13 cellular contexts compared by ENCODE assay signal in the genomic region with DNA sequence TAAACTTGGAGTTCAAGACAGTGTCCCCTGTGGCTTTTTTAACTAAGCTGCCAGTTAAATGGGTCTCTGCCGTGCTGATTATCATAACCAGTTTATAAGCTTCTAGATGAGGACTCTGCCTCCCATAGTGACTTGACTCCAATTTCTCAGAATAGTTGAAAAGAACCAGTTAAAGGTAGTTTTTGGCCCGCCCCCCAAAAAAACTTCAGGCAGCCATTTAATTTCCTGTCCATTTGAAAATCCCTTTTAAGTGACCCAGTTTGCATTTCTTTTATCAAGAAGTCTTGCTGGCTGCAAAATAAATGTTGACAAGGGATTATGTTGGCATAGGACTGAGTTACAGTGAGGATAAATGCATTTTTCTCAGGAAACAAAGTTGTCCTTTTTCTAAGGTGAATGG. TPM values are rescaled to one million over a fixed set of nuclear protein-coding genes. Genes with fewer than 3 reads are reported as not detected.
DNase-seq lines count a peak whose midpoint lies in the region; ATAC-seq and TF ChIP-seq lines count a peak whose summit lies in the region.
"Had no signal": no experiment of that assay in that cellular context is flagged by ENCODE, and none has a peak within 500 bp of the region (broad histone marks: within the 10 kb centered on the region; RNA-seq: fewer than 3 reads in every experiment).

No MANE protein-coding gene starts in this region.

- H3K4me3 Mint-ChIP-seq in activated CD4-positive, alpha-beta memory T cell treated with anti-CD3 and anti-CD28 coated beads, Interleukin-2, amount 10 ng/mL, durations not matched to agents 7 days and 5 days = peak overlapping the region; percentile 97

- H3K27ac Mint-ChIP-seq in activated CD4-positive, alpha-beta memory T cell treated with anti-CD3 and anti-CD28 coated beads, Interleukin-2, amount 10 ng/mL, durations not matched to agents 7 days and 5 days = peak overlapping the region; percentile 86

- H3K36me3 ChIP-seq in heart right ventricle = peaks cover 0 to 62% (median 43%) of the 10 kb centered on the region in 9 donors
- H3K36me3 ChIP-seq in thoracic aorta = peaks cover 15% of the 10 kb centered on the region
- H3K36me3 ChIP-seq in H7 (replicated peaks; ENCODE audit: control insufficient read depth, insufficient read depth, low read length) = peaks cover 32% of the 10 kb centered on the region

- H3K4me1 ChIP-seq in heart right ventricle (peaks cover 4 to 78% (median 44%) of the 10 kb centered on the region in 9 donors), foreskin keratinocyte (peaks cover 27% of the 10 kb centered on the region), thoracic aorta (ENCODE audit: control insufficient read depth in 1 of 2, low read depth in 2 of 2) (peaks cover 14 to 47% of the 10 kb centered on the region in 2 donors)

- H3K9me3 ChIP-seq in heart right ventricle = no peaks in the 10 kb centered on the region
- H3K9me3 ChIP-seq in thoracic aorta = no peaks in the 10 kb centered on the region
- H3K9me3 ChIP-seq: SJSA1 had no signal

- no peak for DNase-seq in heart right ventricle
- no peak for DNase-seq in Right ventricle myocardium superior
- DNase-seq in activated CD4-positive, alpha-beta memory T cell treated with anti-CD3 and anti-CD28 coated beads, Interleukin-2, amount 10 ng/mL, durations not matched to agents 7 days and 5 days = peak; percentile 26
- no peak for DNase-seq in foreskin keratinocyte
- no peak for DNase-seq in thoracic aorta (ENCODE audit: low spot score)
- no peak for DNase-seq in NCI-H82 treated with DMSO at 0.1 percent for 48 hours (lab: John Stamatoyannopoulos, UW; ENCODE audit: unreplicated experiment)
- DNase-seq in H7 = no peak
- no peak for DNase-seq in posterior vena cava (ENCODE audit: low spot score)
- DNase-seq: DMS53; NCI-H1092; posterior cingulate gyrus; stimulated activated CD8-positive, alpha-beta memory T cell treated with anti-CD3 and anti-CD28 coated beads, Interleukin-4, amount 100 ng/mL, for 48 hours had no signal

- intact Hi-C loops in heart right ventricle (cut with DNase I) (loop anchor here in 1 of 10 donors (5.0 kb wide), 1 partner anchor 39 kb away; no protein-coding TSS in a partner anchor), Right ventricle myocardium superior (cut with DNase I) (no loop called here), posterior vena cava (cut with DNase I) (loop anchor here in 1 of 2 donors (10.0 kb wide), 1 partner anchor 53 kb away; no protein-coding TSS in a partner anchor)

- ATAC-seq in heart right ventricle (no peak), Right ventricle myocardium superior (ENCODE audit: poor library complexity) (no peak), foreskin keratinocyte (no peak), thoracic aorta (ENCODE audit: insufficient number of reproducible peaks, low FRiP score, low read depth) (no peak)

- POLR2A ChIA-PET in activated CD4-positive, alpha-beta memory T cell treated with anti-CD3 and anti-CD28 coated beads, Interleukin-2, amount 10 ng/mL, durations not matched to agents 7 days and 5 days (lab: Charles Lee) = interaction anchor here (0.9 to 9.1 kb wide), 13 partner anchors 9 to 90 kb away, joined by 3 to 492 read pairs (median 29); partner anchors contain the start of gene CHCHD5

- peak overlapping the region in 2 of 10 donors; percentile 4 to 23 for H3K27ac ChIP-seq in heart right ventricle
- H3K27ac ChIP-seq in foreskin keratinocyte = peak overlapping the region; percentile 18
- no peak overlapping the region for H3K27ac ChIP-seq in thoracic aorta
- H3K27ac ChIP-seq: SJSA1 had no signal

- no peaks in the 10 kb centered on the region for H3K27me3 ChIP-seq in heart right ventricle
- H3K27me3 ChIP-seq in foreskin keratinocyte = no peaks in the 10 kb centered on the region
- H3K27me3 ChIP-seq in thoracic aorta (replicated peaks; ENCODE audit: insufficient read depth) = no peaks in the 10 kb centered on the region
- H3K27me3 ChIP-seq in H7 (ENCODE audit: control insufficient read depth, insufficient read depth, low read length) = no peaks in the 10 kb centered on the region
- H3K27me3 ChIP-seq: SJSA1 had no signal

- WGBS in heart right ventricle, 2 donors = 62 to 63% methylated on average over 2 of the region's 2 CpGs

- peak overlapping the region in 6 of 10 donors; percentile 87 to 98 (median 92) for H3K4me3 ChIP-seq in heart right ventricle
- H3K4me3 ChIP-seq in thoracic aorta = peak overlapping the region; percentile 95
- H3K4me3 ChIP-seq in H7 (ENCODE audit: insufficient read depth, low read depth, low read length) = no peak overlapping the region

- peaks cover 69% of the 10 kb centered on the region for H3K4me1 Mint-ChIP-seq in activated CD4-positive, alpha-beta memory T cell treated with anti-CD3 and anti-CD28 coated beads, Interleukin-2, amount 10 ng/mL, durations not matched to agents 7 days and 5 days

- no peaks in the 10 kb centered on the region for H3K9me3 Mint-ChIP-seq in activated CD4-positive, alpha-beta memory T cell treated with anti-CD3 and anti-CD28 coated beads, Interleukin-2, amount 10 ng/mL, durations not matched to agents 7 days and 5 days

- H3K27me3 Mint-ChIP-seq in activated CD4-positive, alpha-beta memory T cell treated with anti-CD3 and anti-CD28 coated beads, Interleukin-2, amount 10 ng/mL, durations not matched to agents 7 days and 5 days = no peaks in the 10 kb centered on the region

- TF ChIP-seq CTCF in heart right ventricle (IDR thresholded peaks at IDR 0.05) (no peak), foreskin keratinocyte (conservative IDR thresholded peaks at IDR 0.05) (no peak), thoracic aorta (IDR thresholded peaks at IDR 0.05) (no peak)

- CTCF ChIA-PET in activated CD4-positive, alpha-beta memory T cell treated with anti-CD3 and anti-CD28 coated beads, Interleukin-2, amount 10 ng/mL, durations not matched to agents 7 days and 5 days (lab: Charles Lee) = interaction anchor here (0.9 to 8.4 kb wide), 6 partner anchors 13 to 78 kb away, joined by 3 to 221 read pairs (median 5); no protein-coding TSS in a partner anchor

- H3K36me3 Mint-ChIP-seq in activated CD4-positive, alpha-beta memory T cell treated with anti-CD3 and anti-CD28 coated beads, Interleukin-2, amount 10 ng/mL, durations not matched to agents 7 days and 5 days (ENCODE audit: low read depth) = peaks cover 71% of the 10 kb centered on the region

RNA-seq across cellular contexts. Expression of gene SLC20A1, which starts 2.3 kb away (rescaled TPM):
- total RNA-seq in heart right ventricle (10 to 100 TPM; 10.8 to 21.3 (median 13.2) TPM), Right ventricle myocardium superior (9.7 TPM), foreskin keratinocyte (177 and 209 TPM in 2 replicates), thoracic aorta (100 to 1,000 TPM in 1 of 2 donors, 10 to 100 TPM in 1; 62.3 to 146 TPM), posterior vena cava (10 to 100 TPM; 41.0 to 43.6 TPM)
- polyA plus RNA-seq in heart right ventricle (10 to 100 TPM in 1 of 2 donors, 1 to 10 TPM in 1; 9.9 to 14.3 TPM), foreskin keratinocyte (72.0 and 101 TPM in 2 replicates)
- 100 to 1,000 TPM; 152 to 158 TPM for total RNA-seq in activated CD4-positive, alpha-beta memory T cell treated with anti-CD3 and anti-CD28 coated beads, Interleukin-2, amount 10 ng/mL, durations not matched to agents 7 days and 5 days
- total RNA-seq in H7 (2014; rRNA removed; shearing (Covaris generic)) = 33.6 and 34.3 TPM in 2 replicates
